In the genomic region with DNA sequence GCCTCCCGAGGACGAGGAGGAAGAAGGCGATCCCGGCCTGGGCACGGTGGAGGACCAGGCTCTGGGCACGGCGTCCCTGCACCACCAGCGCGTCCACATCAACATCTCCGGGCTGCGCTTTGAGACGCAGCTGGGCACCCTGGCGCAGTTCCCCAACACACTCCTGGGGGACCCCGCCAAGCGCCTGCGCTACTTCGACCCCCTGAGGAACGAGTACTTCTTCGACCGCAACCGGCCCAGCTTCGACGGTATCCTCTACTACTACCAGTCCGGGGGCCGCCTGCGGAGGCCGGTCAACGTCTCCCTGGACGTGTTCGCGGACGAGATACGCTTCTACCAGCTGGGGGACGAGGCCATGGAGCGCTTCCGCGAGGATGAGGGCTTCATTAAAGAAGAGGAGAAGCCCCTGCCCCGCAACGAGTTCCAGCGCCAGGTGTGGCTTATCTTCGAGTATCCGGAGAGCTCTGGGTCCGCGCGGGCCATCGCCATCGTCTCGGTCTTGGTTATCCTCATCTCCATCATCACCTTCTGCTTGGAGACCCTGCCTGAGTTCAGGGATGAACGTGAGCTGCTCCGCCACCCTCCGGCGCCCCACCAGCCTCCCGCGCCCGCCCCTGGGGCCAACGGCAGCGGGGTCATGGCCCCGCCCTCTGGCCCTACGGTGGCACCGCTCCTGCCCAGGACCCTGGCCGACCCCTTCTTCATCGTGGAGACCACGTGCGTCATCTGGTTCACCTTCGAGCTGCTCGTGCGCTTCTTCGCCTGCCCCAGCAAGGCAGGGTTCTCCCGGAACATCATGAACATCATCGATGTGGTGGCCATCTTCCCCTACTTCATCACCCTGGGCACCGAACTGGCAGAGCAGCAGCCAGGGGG, we compare ENCODE assay signal across 22 cellular contexts. TPM values are rescaled to one million over a fixed set of nuclear protein-coding genes. Genes with fewer than 3 reads are reported as not detected.
DNase-seq lines count a peak whose midpoint lies in the region; ATAC-seq and TF ChIP-seq lines count a peak whose summit lies in the region.
"Had no signal": no experiment of that assay in that cellular context is flagged by ENCODE, and none has a peak within 500 bp of the region (broad histone marks: within the 10 kb centered on the region; RNA-seq: fewer than 3 reads in every experiment).

No MANE protein-coding gene starts in this region.

- peak overlapping the region; percentile 16 for H3K27ac ChIP-seq in caudate nucleus (ENCODE audit: low read depth, low read length)
- H3K27ac ChIP-seq in rectal smooth muscle tissue (ENCODE audit: low read depth, low read length), result no peak overlapping the region
- no peak overlapping the region for H3K27ac ChIP-seq in CD8-positive, alpha-beta T cell (ENCODE audit: low read depth, low read length)
- H3K27ac ChIP-seq: body of pancreas, left lung had no signal

- peak overlapping the region; percentile 63; the same call in 1 of the 2 replicates for H3K4me3 ChIP-seq in iPS-18c (ENCODE audit: insufficient read depth, low read depth, low read length)
- H3K4me3 ChIP-seq in rectal smooth muscle tissue (ENCODE audit: low read length), result peak overlapping the region; percentile 17
- no peak overlapping the region for H3K4me3 ChIP-seq in CD8-positive, alpha-beta T cell (ENCODE audit: low read depth, low read length)
- no peak overlapping the region for H3K4me3 ChIP-seq in mucosa of descending colon
- H3K4me3 ChIP-seq: body of pancreas, left lung had no signal

- peaks cover 4% of the 10 kb centered on the region for H3K27me3 ChIP-seq in rectal smooth muscle tissue (ENCODE audit: control insufficient read depth, insufficient read depth, low read length)
- H3K27me3 ChIP-seq in CD8-positive, alpha-beta T cell (ENCODE audit: insufficient read depth, low read length), result no peaks in the 10 kb centered on the region
- H3K27me3 ChIP-seq: body of pancreas had no signal

- intact Hi-C loops in CD8-positive, alpha-beta T cell (cut with DNase I, micrococcal nuclease), result no loop called here
- intact Hi-C loops in mucosa of descending colon (cut with DNase I, micrococcal nuclease), result no loop called here

- no peaks in the 10 kb centered on the region for H3K9me3 Mint-ChIP-seq in CD8-positive, alpha-beta T cell
- H3K9me3 Mint-ChIP-seq in activated CD4-positive, alpha-beta memory T cell treated with anti-CD3 and anti-CD28 coated beads, Interleukin-2, amount 10 ng/mL, durations not matched to agents 7 days and 5 days, result no peaks in the 10 kb centered on the region
- H3K9me3 Mint-ChIP-seq: activated CD8-positive, alpha-beta T cell treated with anti-CD3 and anti-CD28 coated beads for 36 hours; activated naive CD4-positive, alpha-beta T cell treated with anti-CD3 and anti-CD28 coated beads, Interleukin-2, amount 50 U/mL, for 24 hours; activated T-cell treated with anti-CD3 and anti-CD28 coated beads, Interleukin-2, amount 50 U/mL, for 4 hours; HFFc6 had no signal

- ATAC-seq in CD8-positive, alpha-beta T cell, result no peak
- no peak for ATAC-seq in HG03469 (IDR thresholded peaks at IDR 0.05; ENCODE audit: unreplicated experiment)
- no peak for ATAC-seq in mucosa of descending colon
- ATAC-seq: activated CD8-positive, alpha-beta T cell treated with anti-CD3 and anti-CD28 coated beads for 36 hours; activated T-cell treated with anti-CD3 and anti-CD28 coated beads, Interleukin-2, amount 50 U/mL, for 4 hours; left lung; naive thymus-derived CD4-positive, alpha-beta T cell; stimulated activated naive CD8-positive, alpha-beta T cell treated with anti-CD3 and anti-CD28 coated beads, Interleukin-15, Interleukin-2, amounts not matched to agents 100 U/mL and 50 U/mL, for 24 hours had no signal

- CTCF ChIA-PET in CD8-positive, alpha-beta T cell (lab: Charles Lee), result no interaction called here
- CTCF ChIA-PET in activated CD4-positive, alpha-beta memory T cell treated with anti-CD3 and anti-CD28 coated beads, Interleukin-2, amount 10 ng/mL, durations not matched to agents 7 days and 5 days (lab: Charles Lee), result no interaction called here

- no peaks in the 10 kb centered on the region for H3K36me3 Mint-ChIP-seq in CD8-positive, alpha-beta T cell
- H3K36me3 Mint-ChIP-seq in activated CD4-positive, alpha-beta memory T cell treated with anti-CD3 and anti-CD28 coated beads, Interleukin-2, amount 10 ng/mL, durations not matched to agents 7 days and 5 days (ENCODE audit: low read depth), result no peaks in the 10 kb centered on the region
- H3K36me3 Mint-ChIP-seq: activated naive CD4-positive, alpha-beta T cell treated with anti-CD3 and anti-CD28 coated beads, Interleukin-2, amount 50 U/mL, for 24 hours; CD4-positive, alpha-beta memory T cell had no signal

- H3K9me3 ChIP-seq in ES-I3 (ENCODE audit: control insufficient read depth, insufficient read depth, low read length) (no peaks in the 10 kb centered on the region), iPS-18c (ENCODE audit: control insufficient read depth, insufficient read depth, low read length) (no peaks in the 10 kb centered on the region), mucosa of descending colon (no peaks in the 10 kb centered on the region)
- H3K9me3 ChIP-seq in CD8-positive, alpha-beta T cell (ENCODE audit: low read length), result no peaks in the 10 kb centered on the region
- H3K9me3 ChIP-seq: body of pancreas, left lung had no signal

- H3K36me3 ChIP-seq in ES-I3 (ENCODE audit: insufficient read depth, low read length) (no peaks in the 10 kb centered on the region), rectal smooth muscle tissue (ENCODE audit: control insufficient read depth, insufficient read depth, low read length) (no peaks in the 10 kb centered on the region), mucosa of descending colon (ENCODE audit: low read depth) (no peaks in the 10 kb centered on the region)
- H3K36me3 ChIP-seq in CD8-positive, alpha-beta T cell (ENCODE audit: insufficient read depth, low read length), result no peaks in the 10 kb centered on the region
- H3K36me3 ChIP-seq: left lung had no signal

- DNase-seq in caudate nucleus (lab: John Stamatoyannopoulos, UW) (no peak), mucosa of descending colon (no peak)
- no peak for DNase-seq in CD8-positive, alpha-beta T cell
- no peak for DNase-seq in activated CD4-positive, alpha-beta memory T cell treated with anti-CD3 and anti-CD28 coated beads, Interleukin-2, amount 10 ng/mL, durations not matched to agents 7 days and 5 days
- DNase-seq: ACHN; activated CD8-positive, alpha-beta T cell treated with anti-CD3 and anti-CD28 coated beads for 36 hours; activated T-cell treated with anti-CD3 and anti-CD28 coated beads, Interleukin-2, amount 50 U/mL, for 4 hours; CD4-positive, alpha-beta memory T cell; DND-41; HFFc6; NCI-H1436; stimulated activated naive CD8-positive, alpha-beta T cell treated with anti-CD3 and anti-CD28 coated beads, Interleukin-15, Interleukin-2, amounts not matched to agents 100 U/mL and 50 U/mL, for 24 hours had no signal

- TF ChIP-seq CTCF in CD8-positive, alpha-beta T cell (IDR thresholded peaks at IDR 0.05), result no peak
- no peak for TF ChIP-seq CTCF in mucosa of descending colon (IDR thresholded peaks at IDR 0.05)

- H3K4me1 Mint-ChIP-seq in CD8-positive, alpha-beta T cell (ENCODE audit: low read depth), result no peaks in the 10 kb centered on the region
- no peaks in the 10 kb centered on the region for H3K4me1 Mint-ChIP-seq in activated CD4-positive, alpha-beta memory T cell treated with anti-CD3 and anti-CD28 coated beads, Interleukin-2, amount 10 ng/mL, durations not matched to agents 7 days and 5 days
- H3K4me1 Mint-ChIP-seq: activated naive CD4-positive, alpha-beta T cell treated with anti-CD3 and anti-CD28 coated beads, Interleukin-2, amount 50 U/mL, for 24 hours; naive thymus-derived CD4-positive, alpha-beta T cell had no signal

- H3K27me3 Mint-ChIP-seq in CD8-positive, alpha-beta T cell (ENCODE audit: low read depth), result peaks cover 42% of the 10 kb centered on the region
- peaks cover 34% of the 10 kb centered on the region for H3K27me3 Mint-ChIP-seq in activated CD4-positive, alpha-beta memory T cell treated with anti-CD3 and anti-CD28 coated beads, Interleukin-2, amount 10 ng/mL, durations not matched to agents 7 days and 5 days

- no peak overlapping the region for H3K27ac Mint-ChIP-seq in CD8-positive, alpha-beta T cell
- no peak overlapping the region for H3K27ac Mint-ChIP-seq in activated CD4-positive, alpha-beta memory T cell treated with anti-CD3 and anti-CD28 coated beads, Interleukin-2, amount 10 ng/mL, durations not matched to agents 7 days and 5 days
- H3K27ac Mint-ChIP-seq: activated CD8-positive, alpha-beta T cell treated with anti-CD3 and anti-CD28 coated beads for 36 hours; activated naive CD4-positive, alpha-beta T cell treated with anti-CD3 and anti-CD28 coated beads, Interleukin-2, amount 50 U/mL, for 24 hours; HFFc6; naive thymus-derived CD4-positive, alpha-beta T cell had no signal

- H3K4me3 Mint-ChIP-seq in CD8-positive, alpha-beta T cell, result no peak overlapping the region
- no peak overlapping the region for H3K4me3 Mint-ChIP-seq in activated CD4-positive, alpha-beta memory T cell treated with anti-CD3 and anti-CD28 coated beads, Interleukin-2, amount 10 ng/mL, durations not matched to agents 7 days and 5 days
- H3K4me3 Mint-ChIP-seq: activated CD8-positive, alpha-beta T cell treated with anti-CD3 and anti-CD28 coated beads for 36 hours; activated naive CD4-positive, alpha-beta T cell treated with anti-CD3 and anti-CD28 coated beads, Interleukin-2, amount 50 U/mL, for 24 hours; activated T-cell treated with anti-CD3 and anti-CD28 coated beads, Interleukin-2, amount 50 U/mL, for 4 hours; CD4-positive, alpha-beta memory T cell; HFFc6 had no signal

- H3K9ac ChIP-seq in ES-I3 (ENCODE audit: low read depth, low read length) (peak overlapping the region; percentile 38; the same call in 1 of the 2 replicates), rectal smooth muscle tissue (ENCODE audit: low read length) (no peak overlapping the region)

- POLR2A ChIA-PET in CD8-positive, alpha-beta T cell (lab: Charles Lee), result no interaction called here
- POLR2A ChIA-PET in activated CD4-positive, alpha-beta memory T cell treated with anti-CD3 and anti-CD28 coated beads, Interleukin-2, amount 10 ng/mL, durations not matched to agents 7 days and 5 days (lab: Charles Lee), result no interaction called here

- 0 out of 2 replicates have a peak, but pooled peaks cover 5% of the 10 kb centered on the region for H3K4me1 ChIP-seq in ES-I3 (ENCODE audit: insufficient read depth, low read length)
- H3K4me1 ChIP-seq in rectal smooth muscle tissue (ENCODE audit: control insufficient read depth, insufficient read depth, low read length), result peaks cover 15% of the 10 kb centered on the region
- no peaks in the 10 kb centered on the region for H3K4me1 ChIP-seq in CD8-positive, alpha-beta T cell (ENCODE audit: insufficient read depth, low read length)
- no peaks in the 10 kb centered on the region for H3K4me1 ChIP-seq in mucosa of descending colon (ENCODE audit: low read depth)
- H3K4me1 ChIP-seq: body of pancreas, left lung had no signal

RNA-seq across cellular contexts. Expression of gene KCNA5, which starts 1.0 kb away (rescaled TPM):
- not detected for total RNA-seq in CD8-positive, alpha-beta T cell
- total RNA-seq in activated CD4-positive, alpha-beta memory T cell treated with anti-CD3 and anti-CD28 coated beads, Interleukin-2, amount 10 ng/mL, durations not matched to agents 7 days and 5 days, result not detected
- total RNA-seq in mucosa of descending colon, result 10 to 100 TPM in 1 of 3 donors, under 1 TPM in 2; 0.20 to 10.8 (median 0.22) TPM
- total RNA-seq: activated CD8-positive, alpha-beta T cell treated with anti-CD3 and anti-CD28 coated beads for 36 hours; activated T-cell treated with anti-CD3 and anti-CD28 coated beads, Interleukin-2, amount 50 U/mL, for 4 hours; CD4-positive, alpha-beta memory T cell; dermis microvascular lymphatic vessel endothelial cell; fibroblast of lung; HFFc6; naive thymus-derived CD4-positive, alpha-beta T cell had no signal

Comparison
In these comparisons a context has a peak if more than half of its experiments do, and no peak if none do; other contexts are left out.
1. H3K4me3 ChIP-seq: peak in iPS-18c (single experiment) and rectal smooth muscle tissue (single experiment); none in CD8-positive, alpha-beta T cell (single experiment) and mucosa of descending colon (single experiment).